ENCODE assay signal across 15 cellular contexts in genomic region chr2:29420999-29421856, GRCh38.
DNase-seq lines count a peak whose midpoint lies in the region; ATAC-seq and TF ChIP-seq lines count a peak whose summit lies in the region.
"Had no signal": no experiment of that assay in that cellular context is flagged by ENCODE, and none has a peak within 500 bp of the region (broad histone marks: within the 10 kb centered on the region; RNA-seq: fewer than 3 reads in every experiment).

No MANE protein-coding gene starts in this region.

- TF ChIP-seq CTCF in fibroblast of pulmonary artery (IDR thresholded peaks at IDR 0.05; ENCODE audit: low read length, missing control alignments): no peak
- no peak for TF ChIP-seq CTCF in nephron (IDR thresholded peaks at IDR 0.05; ENCODE audit: unreplicated experiment in 3 of 3)

- H3K27me3 Mint-ChIP-seq in nephron (ENCODE audit: low read depth): peaks cover 9% of the 10 kb centered on the region

- H3K4me3 ChIP-seq in fibroblast of pulmonary artery (replicated peaks; ENCODE audit: low read depth, low read length): no peak overlapping the region
- H3K4me3 ChIP-seq: skin epidermis had no signal

- no peaks in the 10 kb centered on the region for H3K9me3 Mint-ChIP-seq in nephron
- H3K9me3 Mint-ChIP-seq: naive thymus-derived CD4-positive, alpha-beta T cell; stimulated activated naive CD8-positive, alpha-beta T cell treated with anti-CD3 and anti-CD28 coated beads, Interleukin-15, Interleukin-2, amounts not matched to agents 100 ng/mL and 50 ng/mL, for 24 hours had no signal

- H3K4me3 Mint-ChIP-seq in nephron: peak overlapping the region in 1 of 3 experiments; percentile 19
- H3K4me3 Mint-ChIP-seq: naive thymus-derived CD4-positive, alpha-beta T cell; stimulated activated naive CD8-positive, alpha-beta T cell treated with anti-CD3 and anti-CD28 coated beads, Interleukin-15, Interleukin-2, amounts not matched to agents 100 ng/mL and 50 ng/mL, for 24 hours had no signal

- no peak for ATAC-seq in GM18909 (IDR thresholded peaks at IDR 0.05; ENCODE audit: poor library complexity, unreplicated experiment)
- no peak for ATAC-seq in HG02588 (IDR thresholded peaks at IDR 0.05; ENCODE audit: unreplicated experiment)
- ATAC-seq: naive thymus-derived CD4-positive, alpha-beta T cell had no signal

- DNase-seq in EH (ENCODE audit: low read depth): peak; percentile 14
- DNase-seq in NCI-H2227 treated with DMSO at 0.1 percent for 48 hours (lab: John Stamatoyannopoulos, UW): peak; percentile 32
- peak; percentile 10 for DNase-seq in fibroblast of pulmonary artery (ENCODE audit: low read depth)
- DNase-seq in Kasumi-1 (lab: John Stamatoyannopoulos, UW): no peak
- no peak for DNase-seq in activated CD4-positive, alpha-beta T cell treated with anti-CD3 and anti-CD28 coated beads for 4 hours
- DNase-seq: activated effector memory CD4-positive, alpha-beta T cell treated with Interleukin-2 at 50 U/mL for 16 hours; naive thymus-derived CD4-positive, alpha-beta T cell; NCI-H1105; NCI-H446; OCI-M1 had no signal

- peak overlapping the region; percentile 46 to 66 (median 55) for H3K27ac Mint-ChIP-seq in nephron
- H3K27ac Mint-ChIP-seq: naive thymus-derived CD4-positive, alpha-beta T cell; stimulated activated naive CD8-positive, alpha-beta T cell treated with anti-CD3 and anti-CD28 coated beads, Interleukin-15, Interleukin-2, amounts not matched to agents 100 ng/mL and 50 ng/mL, for 24 hours had no signal

- H3K36me3 Mint-ChIP-seq in nephron (ENCODE audit: low read depth): no peaks in the 10 kb centered on the region
- H3K36me3 Mint-ChIP-seq: naive thymus-derived CD4-positive, alpha-beta T cell had no signal

- peaks cover 42% of the 10 kb centered on the region for H3K4me1 Mint-ChIP-seq in nephron
- H3K4me1 Mint-ChIP-seq: naive thymus-derived CD4-positive, alpha-beta T cell had no signal

Comparison
In these comparisons a context has a peak if more than half of its experiments do, and no peak if none do; other contexts are left out.
1. DNase-seq: peak in EH (single experiment), NCI-H2227 treated with DMSO at 0.1 percent for 48 hours (single experiment) and fibroblast of pulmonary artery (single experiment); none in Kasumi-1 (0 of 2) and activated CD4-positive, alpha-beta T cell treated with anti-CD3 and anti-CD28 coated beads for 4 hours (0 of 2).